19 cellular contexts compared by ENCODE assay signal in the genomic region with DNA sequence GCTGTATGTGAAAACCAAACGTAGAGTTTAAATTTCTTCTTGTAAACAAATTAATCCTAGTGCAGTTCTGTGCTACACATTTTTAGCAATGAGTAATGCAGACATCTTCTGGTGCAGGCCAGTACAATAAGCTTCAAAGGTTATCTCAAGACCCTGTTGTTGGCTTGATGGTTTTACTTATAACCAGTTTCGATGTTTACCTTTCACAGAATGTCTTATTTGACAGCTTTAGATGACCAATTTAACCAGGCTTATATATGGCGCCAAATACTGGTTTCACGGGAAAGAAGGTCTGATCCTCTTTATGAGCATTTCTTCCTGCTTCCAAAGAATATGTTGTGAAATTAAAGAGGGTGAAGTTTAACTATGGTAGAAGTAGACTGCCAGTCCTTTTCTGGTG. TPM values are rescaled to one million over a fixed set of nuclear protein-coding genes. Genes with fewer than 3 reads are reported as not detected.
DNase-seq lines count a peak whose midpoint lies in the region; ATAC-seq, FAIRE-seq and TF ChIP-seq lines count a peak whose summit lies in the region.
"Had no signal": no experiment of that assay in that cellular context is flagged by ENCODE, and none has a peak within 500 bp of the region (broad histone marks: within the 10 kb centered on the region; RNA-seq: fewer than 3 reads in every experiment).

No MANE protein-coding gene starts in this region.

- H2BK5ac ChIP-seq in H1 (ENCODE audit: low read depth, low read length) = no peak overlapping the region

- DNase-seq in CD1c-positive myeloid dendritic cell (ENCODE audit: extremely low spot score) = peak; percentile 14
- no peak for DNase-seq in HL-60 (ENCODE audit: low read depth in 1 of 2, low spot score in 1 of 2)
- DNase-seq in H1 (ENCODE audit: low read depth in 1 of 2, low spot score in 2 of 2) = no peak
- no peak for DNase-seq in NCI-H82 treated with DMSO at 0.1 percent for 48 hours (lab: John Stamatoyannopoulos, UW; ENCODE audit: unreplicated experiment)
- DNase-seq in left lung = no peak
- DNase-seq: activated CD4-positive, CD25-positive, alpha-beta regulatory T cell treated with anti-CD3 and anti-CD28 coated beads, Interleukin-2, amount 50 U/mL, for 72 hours; CD8-positive, alpha-beta T cell; GDM1; head of caudate nucleus; NCI-H1092 treated with DMSO at 0.1 percent for 48 hours; NCI-H2029 treated with DMSO at 0.1 percent for 48 hours; NCI-H345; SIG-M5; stimulated activated CD4-positive, alpha-beta T cell treated with anti-CD3 and anti-CD28 coated beads, Interleukin-1b, Interleukin-23, amount 100 ng/mL, for 48 hours had no signal

- H3K27ac ChIP-seq in HL-60 (replicated peaks) (peak overlapping the region; percentile 61), H1 (ENCODE audit: low read depth, low read length) (no peak overlapping the region), neutrophil (peak overlapping the region; percentile 78), left lung (peak overlapping the region in 1 of 2 donors; percentile 80)
- H3K27ac ChIP-seq: skin epidermis, vagina had no signal

- TF ChIP-seq RAD21 in H1 (IDR thresholded peaks at IDR 0.05 in 1 of 2, conservative IDR thresholded peaks at IDR 0.05 in 1 of 2; ENCODE audit: low read depth in 2 of 2, low read length in 2 of 2) = no peak

- no peak overlapping the region for H3K56ac ChIP-seq in H1 (replicated peaks; ENCODE audit: insufficient read length, low read depth, low read length)

- H3K23ac ChIP-seq in H1 (ENCODE audit: insufficient read length) = no peak overlapping the region

- H4K5ac ChIP-seq in H1 (ENCODE audit: insufficient read length, low read depth, low read length) = no peak overlapping the region

- no peak overlapping the region for H3K9ac ChIP-seq in H1 (replicated peaks in 1 of 4; ENCODE audit: extremely low read depth in 1 of 4, low read depth in 3 of 4, low read length in 3 of 4)

- no peak overlapping the region for H2AFZ ChIP-seq in H1 (ENCODE audit: low read length)

- no peak overlapping the region for H2BK120ac ChIP-seq in H1 (replicated peaks; ENCODE audit: low read depth, low read length)

- H3K27me3 ChIP-seq in HL-60 (ENCODE audit: insufficient read depth, poor library complexity, severe bottlenecking) (no peaks in the 10 kb centered on the region), H1 (replicated peaks in 1 of 4; ENCODE audit: control insufficient read depth in 3 of 4, extremely low read depth in 1 of 4, insufficient read depth in 3 of 4, low read length in 3 of 4) (no peaks in the 10 kb centered on the region), neutrophil (no peaks in the 10 kb centered on the region), left lung (no peaks in the 10 kb centered on the region)
- H3K27me3 ChIP-seq: vagina had no signal

- TF ChIP-seq POLR2A in H1 (IDR thresholded peaks at IDR 0.05; ENCODE audit: control extremely low read depth in 1 of 2, low read depth in 2 of 2, low read length in 2 of 2) = 0 out of 3 replicates have a peak, but pooled peaks of 1 of the 2 experiments have one; percentile 63

- no peaks in the 10 kb centered on the region for H3K9me3 ChIP-seq in H1 (ENCODE audit: insufficient read depth in 2 of 2, low read depth in 1 of 2, low read length in 1 of 2)
- no peaks in the 10 kb centered on the region for H3K9me3 ChIP-seq in neutrophil
- no peaks in the 10 kb centered on the region for H3K9me3 ChIP-seq in left lung
- H3K9me3 ChIP-seq: vagina had no signal

- no peak overlapping the region for H3K4me3 ChIP-seq in HL-60 (replicated peaks; ENCODE audit: insufficient read depth, low read length)
- no peak overlapping the region for H3K4me3 ChIP-seq in H1 (ENCODE audit: extremely low read depth in 1 of 4, insufficient read depth in 2 of 4, low read depth in 3 of 4, low read length in 4 of 4)
- no peak overlapping the region for H3K4me3 ChIP-seq in neutrophil (ENCODE audit: low read depth in 1 of 2, low read length in 1 of 2)
- H3K4me3 ChIP-seq in left lung = no peak overlapping the region
- H3K4me3 ChIP-seq: skin epidermis, vagina had no signal

- FAIRE-seq in H1 (lab: Jason Lieb, UNC) = no peak

- peaks cover 13 to 21% of the 10 kb centered on the region in 2 experiments for H4K20me1 ChIP-seq in H1 (replicated peaks in 1 of 2; ENCODE audit: control insufficient read depth in 1 of 2, insufficient read depth in 2 of 2, low read length in 2 of 2)

- peaks cover under 1 to 48% of the 10 kb centered on the region in 2 experiments; a peak in 3 of 4 replicates for H3K79me2 ChIP-seq in H1 (ENCODE audit: control insufficient read depth in 1 of 2, insufficient read depth in 2 of 2, low read length in 2 of 2)

- no peak overlapping the region for H2BK12ac ChIP-seq in H1 (ENCODE audit: low read depth, low read length)

- H3K14ac ChIP-seq in H1 (ENCODE audit: insufficient read length) = no peak overlapping the region

- H3K4me2 ChIP-seq in H1 (ENCODE audit: insufficient read depth in 1 of 2, low read depth in 2 of 2, low read length in 2 of 2) = no peak overlapping the region

- H3K36me3 ChIP-seq in H1 (ENCODE audit: control insufficient read depth in 2 of 4, insufficient read depth in 4 of 4, low read length in 3 of 4) (peaks cover 32 to 65% (median 50%) of the 10 kb centered on the region in 4 experiments), neutrophil (peaks cover 68% of the 10 kb centered on the region), left lung (peaks cover 0 to 82% of the 10 kb centered on the region in 2 donors)

- CTCF ChIA-PET in H1 (lab: Charles Lee; ENCODE audit: partially characterized antibody) = no interaction called here

- 92% methylated on average over 4 of the region's 4 CpGs; no CpG with 5 or more reads in 1 of the 2 experiments for WGBS in H1 (ENCODE audit: extremely low coverage in 1 of 2, insufficient coverage in 1 of 2, insufficient read length in 1 of 2, insufficient replicate concordance in 2 of 2, low coverage in 1 of 2, low lambda C conversion rate in 2 of 2, missing lambda C conversion rate in 1 of 2), 2 experiments

- TF ChIP-seq CTCF in HL-60 (IDR thresholded peaks at IDR 0.05; ENCODE audit: insufficient read depth, low read length) (no peak), H1 (IDR thresholded peaks at IDR 0.05; ENCODE audit: control extremely low read depth in 1 of 3, insufficient read depth in 1 of 3, low read depth in 1 of 3, low read length in 3 of 3) (no peak), neutrophil (IDR thresholded peaks at IDR 0.05) (no peak), left lung (IDR thresholded peaks at IDR 0.05) (no peak)

- no peak overlapping the region for H2BK20ac ChIP-seq in H1 (ENCODE audit: low read length)

- H2BK15ac ChIP-seq in H1 (ENCODE audit: low read length) = no peak overlapping the region

- POLR2A ChIA-PET in H1 (lab: Charles Lee; ENCODE audit: partially characterized antibody) = interaction anchor here (1.0 to 1.2 kb wide), 3 partner anchors 8 to 18 kb away, joined by 4 to 7 read pairs (median 5); a partner anchor contains a TSS

- H2AK5ac ChIP-seq in H1 (ENCODE audit: low read depth, low read length) = no peak overlapping the region

- no peak overlapping the region; the same call in 1 of the 2 replicates for H4K8ac ChIP-seq in H1 (ENCODE audit: extremely low read depth, insufficient read depth, low read length)

- TF ChIP-seq EP300 in H1 (IDR thresholded peaks at IDR 0.05; ENCODE audit: borderline replicate concordance in 1 of 2, low read depth in 2 of 2, low read length in 2 of 2) = no peak

- intact Hi-C loops in left lung (cut with DNase I) = loop anchor here in 1 of 2 donors (10.0 kb wide), 1 partner anchor 230 kb away; no protein-coding TSS in a partner anchor

- H3K23me2 ChIP-seq in H1 (ENCODE audit: low read depth, low read length) = no peaks in the 10 kb centered on the region

- H4K91ac ChIP-seq in H1 (replicated peaks; ENCODE audit: insufficient read length, low read length) = no peak overlapping the region

- H3K4ac ChIP-seq in H1 (replicated peaks; ENCODE audit: insufficient read length, low read depth, low read length) = no peak overlapping the region

- no peak overlapping the region for H3K18ac ChIP-seq in H1 (ENCODE audit: extremely low read depth, low read length)

- peaks cover 0 to 3% (median 0%) of the 10 kb centered on the region in 4 experiments; a peak in 2 of 7 replicates for H3K4me1 ChIP-seq in H1 (replicated peaks in 1 of 4; ENCODE audit: control insufficient read depth in 3 of 4, insufficient read depth in 4 of 4, low read length in 3 of 4)
- peaks cover 32 to 36% of the 10 kb centered on the region in 2 experiments for H3K4me1 ChIP-seq in neutrophil (ENCODE audit: control insufficient read depth in 1 of 2, insufficient read depth in 1 of 2, low read depth in 1 of 2, low read length in 1 of 2)
- peaks cover 25 to 55% of the 10 kb centered on the region in 2 donors for H3K4me1 ChIP-seq in left lung

- ATAC-seq in left lung = no peak
- ATAC-seq in GM21367 (IDR thresholded peaks at IDR 0.05; ENCODE audit: unreplicated experiment) = no peak
- ATAC-seq: CD8-positive, alpha-beta T cell; stimulated activated memory B cell treated with anti-CD40 and anti-IgM and Interleukin-4, amounts not matched to agents 10 μg/mL and 1 μg/mL and 100 μg/mL, for 72 hours had no signal

- H3K79me1 ChIP-seq in H1 (ENCODE audit: low read depth, low read length) = no peaks in the 10 kb centered on the region; the same call in 1 of the 2 replicates

TF ChIP-seq in H1, 55 proteins besides CTCF, POLR2A, EP300 and RAD21:
- peak; percentile 40 for TF ChIP-seq POLR2AphosphoS5 (IDR thresholded peaks at IDR 0.05; ENCODE audit: low read depth, low read length)
- no peak for TF ChIP-seq ASH2L (IDR thresholded peaks at IDR 0.05; ENCODE audit: low read length)
TF ChIP-seq in H1: peak in this region for 1.

RNA-seq across cellular contexts. Expression of a gene that starts 9.9 kb away (rescaled TPM):
- total RNA-seq in H1 (2021; fragmentation: NEBNext Ultra II Directional; extraction: Animal tissue kit (Norgen Biotek cat#: 25700)) = 209 and 225 TPM in 2 replicates
- polyA plus RNA-seq in H1 (2011; rRNA removed) = 76.7 and 79.5 TPM in 2 replicates
- polyA plus RNA-seq in H1 (2011; cell fraction: cytosol; rRNA removed) = 93.8 TPM
- 102 TPM for polyA plus RNA-seq in H1 (2011; cell fraction: nucleus; rRNA removed)
- 128 to 145 TPM (median 140 TPM) in 4 replicates for polyA plus RNA-seq in H1 (2012, experiment 1 of 2)
- polyA plus RNA-seq in H1 (2012, experiment 2 of 2) = 35.5 TPM
- polyA plus RNA-seq in H1 (2013, experiment 1 of 2) = 126 TPM
- polyA plus RNA-seq in H1 (2013, experiment 2 of 2) = 119 TPM
- polyA minus RNA-seq in H1 (2011; rRNA and poly(A)+ RNA removed) = 92.1 and 117 TPM in 2 replicates
- polyA minus RNA-seq in H1 (2011; cell fraction: cytosol; rRNA and poly(A)+ RNA removed) = 96.7 TPM
- polyA minus RNA-seq in H1 (2011; cell fraction: nucleus; rRNA and poly(A)+ RNA removed) = 173 TPM
- 100 to 1,000 TPM; 149 to 161 TPM for total RNA-seq in left lung
